1 cellular context compared by ENCODE assay signal in genomic region chr16:770411-770810, GRCh38.
TF ChIP-seq lines count a peak whose summit lies in the region.

No MANE protein-coding gene starts in this region.

TF ChIP-seq in K562, 482 proteins besides CTCF, POLR2A, EP300 and RAD21:
- TF ChIP-seq MAFF (IDR thresholded peaks at IDR 0.05; ENCODE audit: low read length) (no peak), ZBTB7A (IDR thresholded peaks at IDR 0.05; ENCODE audit: borderline replicate concordance, control insufficient read depth, low read depth, low read length) (peak; percentile 2; the same call in 1 of the 2 replicates)
TF ChIP-seq in K562: peak in this region for 1.
